Comparison of ENCODE assay signal across 15 cellular contexts in the genomic region with DNA sequence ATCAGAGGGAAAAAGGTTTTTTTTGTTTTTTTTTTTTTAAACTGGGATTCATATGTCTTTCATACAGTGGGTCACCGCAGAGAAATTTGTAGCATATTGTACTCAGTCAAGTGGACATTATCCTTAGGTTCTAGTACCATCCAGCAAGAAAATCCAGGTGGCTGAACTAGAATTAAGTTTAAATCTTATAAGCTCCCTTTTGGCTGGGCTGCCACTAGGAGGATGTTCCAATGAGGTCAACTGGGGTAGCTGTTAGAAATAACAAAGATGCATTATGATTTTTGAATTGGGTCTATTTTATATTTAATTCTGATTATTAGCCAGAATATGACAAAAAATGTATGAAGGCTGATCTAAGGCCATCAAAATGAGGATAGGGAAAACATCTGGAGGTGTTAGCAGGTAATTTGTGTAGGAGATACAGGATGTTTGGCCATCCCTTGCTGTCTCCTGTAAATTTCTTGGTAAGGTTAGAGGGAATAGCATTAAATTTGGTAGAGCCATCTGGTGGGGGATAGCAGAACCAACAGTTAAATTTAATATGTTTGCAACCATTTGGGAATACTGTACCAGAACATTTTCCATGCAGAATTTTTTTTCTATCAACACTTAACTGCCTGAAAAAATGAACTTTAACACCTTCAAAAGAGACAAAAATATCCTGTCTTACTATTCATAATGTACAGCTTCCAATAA.
DNase-seq lines count a peak whose midpoint lies in the region; ATAC-seq and TF ChIP-seq lines count a peak whose summit lies in the region.
"Had no signal": no experiment of that assay in that cellular context is flagged by ENCODE, and none has a peak within 500 bp of the region (broad histone marks: within the 10 kb centered on the region; RNA-seq: fewer than 3 reads in every experiment).

No MANE protein-coding gene starts in this region.

- no peak overlapping the region for H2BK5ac ChIP-seq in H9 (ENCODE audit: insufficient read length, low read length)

- H3K9me3 Mint-ChIP-seq in H9, result peaks cover 4 to 7% of the 10 kb centered on the region in 2 experiments; a peak in 3 of 5 replicates
- H3K9me3 Mint-ChIP-seq: activated B cell treated with CpG ODN at 0.5 μM for 24 hours; CD8-positive, alpha-beta T cell had no signal

- no peak overlapping the region for H3K14ac ChIP-seq in H9 (ENCODE audit: insufficient read depth, low read length)

- H3K27ac ChIP-seq in H9 (ENCODE audit: insufficient read length, low read depth, low read length), result no peak overlapping the region
- no peak overlapping the region for H3K27ac ChIP-seq in PC-3 (ENCODE audit: low read length)
- H3K27ac ChIP-seq in colonic mucosa, result no peak overlapping the region
- H3K27ac ChIP-seq: psoas muscle, thoracic aorta had no signal

- no peak overlapping the region for H4K91ac ChIP-seq in H9 (ENCODE audit: insufficient read length, low read depth, low read length)

- H3K27me3 ChIP-seq in BJ (ENCODE audit: control insufficient read depth, insufficient read depth, low read length) (no peaks in the 10 kb centered on the region), H9 (ENCODE audit: insufficient read depth, low read length) (no peaks in the 10 kb centered on the region), PC-3 (ENCODE audit: low read length) (no peaks in the 10 kb centered on the region), colonic mucosa (no peaks in the 10 kb centered on the region)

- no TSS peak for BruUV-seq in PC-3 (replicated peaks; lab: Mats Ljungman, UMichigan)

- ATAC-seq in PC-3, result no peak
- ATAC-seq: CD8-positive, alpha-beta T cell; psoas muscle had no signal

- H3K9me3 ChIP-seq in H9 (ENCODE audit: control insufficient read depth, low read depth, low read length) (no peaks in the 10 kb centered on the region), PC-3 (ENCODE audit: low read length) (no peaks in the 10 kb centered on the region), colonic mucosa (no peaks in the 10 kb centered on the region)
- H3K9me3 ChIP-seq: psoas muscle, thoracic aorta had no signal

- H3K4ac ChIP-seq in H9 (ENCODE audit: low read depth, low read length), result no peak overlapping the region

- intact Hi-C loops in PC-3 (cut with micrococcal nuclease) (no loop called here), colonic mucosa (cut with DNase I) (no loop called here)

- TF ChIP-seq CTCF in BJ (IDR thresholded peaks at IDR 0.05; ENCODE audit: insufficient read depth, low read depth, low read length) (peak; percentile 9; the same call in 1 of the 2 replicates), H9 (conservative IDR thresholded peaks at IDR 0.05) (peak; percentile 56; the same call in 2 of the 3 replicates), PC-3 (conservative IDR thresholded peaks at IDR 0.05; ENCODE audit: low read depth, low read length) (peak; percentile 50; the same call in 1 of the 2 replicates), fibroblast of pulmonary artery (IDR thresholded peaks at IDR 0.05; ENCODE audit: low read length, missing control alignments) (peak; percentile 36), colonic mucosa (IDR thresholded peaks at IDR 0.05) (no peak)

- POLR2A ChIA-PET in BJ (lab: Charles Lee) (no interaction called here), PC-3 (lab: Charles Lee; ENCODE audit: unreplicated experiment) (no interaction called here)

- H4K8ac ChIP-seq in H9 (replicated peaks; ENCODE audit: insufficient read length, low read depth, low read length), result no peak overlapping the region

- H3K4me3 ChIP-seq in BJ (ENCODE audit: low read depth, low read length) (no peak overlapping the region), PC-3 (ENCODE audit: low read length) (no peak overlapping the region), fibroblast of pulmonary artery (replicated peaks; ENCODE audit: low read depth, low read length) (no peak overlapping the region), colonic mucosa (no peak overlapping the region)
- H3K4me3 ChIP-seq: psoas muscle, thoracic aorta had no signal

- no peaks in the 10 kb centered on the region for H3K4me1 ChIP-seq in H9 (ENCODE audit: insufficient read depth, low read length)
- no peaks in the 10 kb centered on the region for H3K4me1 ChIP-seq in PC-3 (ENCODE audit: insufficient read depth, low read length)
- H3K4me1 ChIP-seq in colonic mucosa, result no peaks in the 10 kb centered on the region
- H3K4me1 ChIP-seq: psoas muscle had no signal

- no peaks in the 10 kb centered on the region; the same call in 1 of the 2 replicates for H3K27me3 Mint-ChIP-seq in H9 (ENCODE audit: low read depth)
- H3K27me3 Mint-ChIP-seq: activated B cell treated with CpG ODN at 0.5 μM for 24 hours had no signal

- H2BK12ac ChIP-seq in H9 (ENCODE audit: insufficient read length, low read depth, low read length), result no peak overlapping the region

- no peak overlapping the region for H3T11ph ChIP-seq in H9 (ENCODE audit: low read length)

- H3K79me1 ChIP-seq in H9 (ENCODE audit: insufficient read depth, low read depth, low read length, poor library complexity, severe bottlenecking), result no peaks in the 10 kb centered on the region

- H2AK5ac ChIP-seq in H9 (ENCODE audit: insufficient read length, low read length), result no peak overlapping the region

- H3K4me2 ChIP-seq in H9 (ENCODE audit: insufficient read depth, insufficient read length, low read length) (no peak overlapping the region), PC-3 (ENCODE audit: low read length) (no peak overlapping the region)

- no peak overlapping the region for H2BK20ac ChIP-seq in H9 (ENCODE audit: low read depth, low read length, poor library complexity, severe bottlenecking)

- H3K36me3 ChIP-seq in BJ (ENCODE audit: control insufficient read depth, insufficient read depth, low read length), result no peaks in the 10 kb centered on the region
- no peaks in the 10 kb centered on the region for H3K36me3 ChIP-seq in PC-3 (ENCODE audit: low read depth, low read length)
- no peaks in the 10 kb centered on the region for H3K36me3 ChIP-seq in colonic mucosa
- H3K36me3 ChIP-seq: thoracic aorta had no signal

- WGBS in H9 (ENCODE audit: extremely low coverage, insufficient read length, low lambda C conversion rate), result no CpG with 5 or more reads among the region's 1 CpG

- H3K23me2 ChIP-seq in H9 (ENCODE audit: insufficient read length, low read depth, low read length, poor library complexity, severe bottlenecking), result no peaks in the 10 kb centered on the region

- no peak overlapping the region for H3K23ac ChIP-seq in H9 (ENCODE audit: insufficient read length, low read depth, low read length)

- H4K20me1 ChIP-seq in H9 (ENCODE audit: control insufficient read depth, insufficient read depth, insufficient read length), result no peaks in the 10 kb centered on the region
- H4K20me1 ChIP-seq in PC-3 (ENCODE audit: low read length), result no peaks in the 10 kb centered on the region

- H3K79me2 ChIP-seq in H9 (ENCODE audit: insufficient read depth, low read length) (no peaks in the 10 kb centered on the region), PC-3 (ENCODE audit: low read length) (no peaks in the 10 kb centered on the region)

- H3K4me1 Mint-ChIP-seq in H9, result peaks cover 9 to 13% of the 10 kb centered on the region in 2 experiments
- H3K4me1 Mint-ChIP-seq: activated B cell treated with CpG ODN at 0.5 μM for 24 hours had no signal

- H2BK15ac ChIP-seq in H9 (ENCODE audit: low read depth, low read length), result no peak overlapping the region

- H3K56ac ChIP-seq in H9 (ENCODE audit: insufficient read length, low read depth, low read length), result no peak overlapping the region

- peaks cover 3 to 4% (median 3%) of the 10 kb centered on the region in 3 experiments; a peak in 3 of 7 replicates for H3K36me3 Mint-ChIP-seq in H9 (ENCODE audit: insufficient read depth in 1 of 3, low read depth in 3 of 3)
- H3K36me3 Mint-ChIP-seq: CD8-positive, alpha-beta T cell had no signal

- DNase-seq in BJ (ENCODE audit: low read depth) (no peak), H9 (no peak), PC-3 (peak; percentile 29), fibroblast of pulmonary artery (ENCODE audit: low read depth) (peak; percentile 26), colonic mucosa (no peak), SW480 (ENCODE audit: low spot score) (no peak), NCI-H226 (no peak)
- DNase-seq in stimulated activated naive CD4-positive, alpha-beta T cell treated with Interleukin-2 at 50 U/mL for 16 hours (lab: John Stamatoyannopoulos, UW), result no peak
- DNase-seq: activated B cell treated with CpG ODN at 0.5 μM for 24 hours; activated gamma-delta T cell treated with Interleukin-2 at 50 U/mL for 16 hours; CD8-positive, alpha-beta T cell; midbrain; NCI-H1694; psoas muscle had no signal

- no peak overlapping the region for H4K5ac ChIP-seq in H9 (ENCODE audit: insufficient read length, low read depth, low read length)

- no peak overlapping the region for H3K4me3 Mint-ChIP-seq in H9
- H3K4me3 Mint-ChIP-seq: activated B cell treated with CpG ODN at 0.5 μM for 24 hours; CD8-positive, alpha-beta T cell had no signal

- H2AFZ ChIP-seq in H9 (ENCODE audit: low read length) (no peak overlapping the region), PC-3 (ENCODE audit: low read length) (no peak overlapping the region)

- no peak overlapping the region for H3K27ac Mint-ChIP-seq in H9
- H3K27ac Mint-ChIP-seq: activated B cell treated with CpG ODN at 0.5 μM for 24 hours; CD8-positive, alpha-beta T cell had no signal

- H3K9ac ChIP-seq in H9 (ENCODE audit: extremely low read depth, insufficient read length, low read length) (no peak overlapping the region), PC-3 (ENCODE audit: low read length) (no peak overlapping the region), colonic mucosa (ENCODE audit: low read depth in 2 of 2, low read length in 2 of 2) (no peak overlapping the region)

- H3K18ac ChIP-seq in H9 (ENCODE audit: insufficient read length, low read depth, low read length), result no peak overlapping the region

- no peak overlapping the region for H2BK120ac ChIP-seq in H9 (ENCODE audit: low read depth, low read length, poor library complexity, severe bottlenecking)

- H3K9me2 ChIP-seq in PC-3 (replicated peaks; ENCODE audit: low read length), result no peaks in the 10 kb centered on the region

- no peaks in the 10 kb centered on the region for H3F3A ChIP-seq in PC-3 (ENCODE audit: low read length, unreplicated experiment)

- CTCF ChIA-PET in BJ (lab: Yijun Ruan, JAX), result no interaction called here
- CTCF ChIA-PET in PC-3 (lab: Charles Lee), result no interaction called here

Comparison
In these comparisons a context has a peak if more than half of its experiments do, and no peak if none do; other contexts are left out.
1. DNase-seq: peak in PC-3 (single experiment) and fibroblast of pulmonary artery (single experiment); none in BJ (single experiment), H9 (single experiment), stimulated activated naive CD4-positive, alpha-beta T cell treated with Interleukin-2 at 50 U/mL for 16 hours (single experiment), colonic mucosa (single experiment), SW480 (single experiment) and NCI-H226 (single experiment).